8 cellular contexts compared by ENCODE assay signal in genomic region chr3:9769426-9770275, GRCh38. TPM values are rescaled to one million over a fixed set of nuclear protein-coding genes. Genes with fewer than 3 reads are reported as not detected.
DNase-seq lines count a peak whose midpoint lies in the region; FAIRE-seq and TF ChIP-seq lines count a peak whose summit lies in the region.

CAMK1 (minus strand) TSS chr3:9769947; CDS start chr3:9767749, 2,198 bp downstream.

- H3K9me3 Mint-ChIP-seq in chondrocyte (ENCODE audit: low read depth): no peaks in the 10 kb centered on the region

- no peaks in the 10 kb centered on the region for H3K27me3 Mint-ChIP-seq in chondrocyte (ENCODE audit: low read depth)

- 0 out of 2 replicates have a peak, but pooled peaks cover 5% of the 10 kb centered on the region for H3K4me1 ChIP-seq in MM.1S (ENCODE audit: low read length)
- peaks cover 27 to 29% of the 10 kb centered on the region in 2 donors for H3K4me1 ChIP-seq in kidney (ENCODE audit: control insufficient read depth in 1 of 2, insufficient read depth in 1 of 2, low read depth in 1 of 2, low read length in 2 of 2)
- peaks cover 4% of the 10 kb centered on the region for H3K4me1 ChIP-seq in smooth muscle cell (ENCODE audit: low read depth)

- H4K20me1 ChIP-seq in MM.1S (ENCODE audit: insufficient read depth, low read length): no peaks in the 10 kb centered on the region
- no peaks in the 10 kb centered on the region for H4K20me1 ChIP-seq in smooth muscle cell (ENCODE audit: low read depth)

- no peaks in the 10 kb centered on the region for H3K27me3 ChIP-seq in MM.1S (replicated peaks; ENCODE audit: insufficient read depth, low read length)
- H3K27me3 ChIP-seq in smooth muscle cell (ENCODE audit: low read depth): no peaks in the 10 kb centered on the region

- H3K9me2 ChIP-seq in MM.1S (replicated peaks; ENCODE audit: insufficient read depth, low read length): no peaks in the 10 kb centered on the region

- H3K9me3 ChIP-seq in MM.1S (replicated peaks; ENCODE audit: insufficient read depth, low read length): no peaks in the 10 kb centered on the region
- no peaks in the 10 kb centered on the region for H3K9me3 ChIP-seq in kidney (ENCODE audit: control insufficient read depth in 1 of 2, low read length in 2 of 2)
- no peaks in the 10 kb centered on the region for H3K9me3 ChIP-seq in smooth muscle cell (replicated peaks; ENCODE audit: low read depth)

- H3K4me3 ChIP-seq in MM.1S (ENCODE audit: low read length) (peak within 1 kb of the TSS; percentile 75), kidney (ENCODE audit: low read length in 2 of 2) (peak within 1 kb of the TSS; percentile 73), smooth muscle cell (peak within 1 kb of the TSS; percentile 56)

- H2AFZ ChIP-seq in MM.1S (ENCODE audit: low read length) (peak within 1 kb of the TSS; percentile 68), smooth muscle cell (ENCODE audit: low read depth) (no peak within 1 kb of the TSS)

- H3K27ac ChIP-seq in MM.1S (ENCODE audit: low read length) (no peak within 1 kb of the TSS), kidney (ENCODE audit: low read depth in 2 of 2, low read length in 2 of 2) (peak within 1 kb of the TSS; percentile 77 to 91), smooth muscle cell (ENCODE audit: low read depth) (no peak within 1 kb of the TSS)

- H3K79me2 ChIP-seq in MM.1S (ENCODE audit: low read length) (no peaks in the 10 kb centered on the region), smooth muscle cell (ENCODE audit: low read depth) (no peaks in the 10 kb centered on the region)

- peak within 1 kb of the TSS; percentile 65 for H3K27ac Mint-ChIP-seq in chondrocyte (ENCODE audit: unreplicated experiment)

- peaks cover 4% of the 10 kb centered on the region for H3K36me3 Mint-ChIP-seq in chondrocyte (ENCODE audit: low read depth)

- peaks cover 39% of the 10 kb centered on the region for H3K4me1 Mint-ChIP-seq in chondrocyte (ENCODE audit: low read depth)

- peak within 1 kb of the TSS; percentile 66; the same call in 1 of the 2 replicates for H3K9ac ChIP-seq in MM.1S (ENCODE audit: low read length)
- peak within 1 kb of the TSS; percentile 79 to 98 for H3K9ac ChIP-seq in kidney (ENCODE audit: low read length in 2 of 2)
- peak within 1 kb of the TSS; percentile 54 for H3K9ac ChIP-seq in smooth muscle cell (ENCODE audit: low read depth)

- peak within 1 kb of the TSS; percentile 82 for H3K4me3 Mint-ChIP-seq in chondrocyte (ENCODE audit: unreplicated experiment)

- H3K36me3 ChIP-seq in MM.1S (replicated peaks; ENCODE audit: insufficient read depth, low read length): no peaks in the 10 kb centered on the region
- H3K36me3 ChIP-seq in kidney (ENCODE audit: control insufficient read depth in 1 of 2, insufficient read depth in 2 of 2, low read length in 2 of 2): no peaks in the 10 kb centered on the region
- H3K36me3 ChIP-seq in smooth muscle cell (ENCODE audit: low read depth): no peaks in the 10 kb centered on the region

- WGBS in smooth muscle cell (ENCODE audit: low lambda C conversion rate): 13% methylated on average over 49 of the region's 49 CpGs

- no peak for FAIRE-seq in kidney (lab: Jason Lieb, UNC)

- H3K4me2 ChIP-seq in MM.1S (ENCODE audit: low read depth, low read length): peak within 1 kb of the TSS; percentile 80
- peak within 1 kb of the TSS; percentile 87 for H3K4me2 ChIP-seq in smooth muscle cell

- DNase-seq in AG20443 (ENCODE audit: low spot score) (peak; percentile 95), GM19240 (ENCODE audit: insufficient read length, low spot score) (peak; percentile 47), MM.1S (peak; percentile 65), chondrocyte (ENCODE audit: low spot score) (no peak), kidney (peak; percentile 95), smooth muscle cell (lab: John Stamatoyannopoulos, UW; ENCODE audit: unreplicated experiment) (peak; percentile 23), NCI-H446 treated with DMSO at 0.1 percent for 48 hours (lab: John Stamatoyannopoulos, UW) (no peak)
- peak; percentile 36 for DNase-seq in activated CD4-positive, alpha-beta T cell treated with anti-CD3 and anti-CD28 coated beads for 1 hour

- H3F3A ChIP-seq in MM.1S (ENCODE audit: insufficient read depth, low read length) (no peaks in the 10 kb centered on the region; the same call in 1 of the 2 replicates), smooth muscle cell (ENCODE audit: low read depth) (no peaks in the 10 kb centered on the region)

- TF ChIP-seq CTCF in MM.1S (IDR thresholded peaks at IDR 0.05; ENCODE audit: low read length) (no peak), chondrocyte (IDR thresholded peaks at IDR 0.05) (peak; percentile 11), kidney (IDR thresholded peaks at IDR 0.05; ENCODE audit: borderline replicate concordance, extremely low read depth, insufficient read depth) (no peak), smooth muscle cell (IDR thresholded peaks at IDR 0.05; ENCODE audit: borderline replicate concordance, insufficient read depth, poor library complexity, severe bottlenecking) (no peak)

- intact Hi-C loops in kidney (cut with DNase I): no loop called here

RNA-seq across cellular contexts. Expression of gene CAMK1, which starts in this region (rescaled TPM):
- 9.7 to 20.9 TPM (median 19.3 TPM) in 3 replicates for total RNA-seq in chondrocyte
- 31.2 TPM for total RNA-seq in kidney
- 52.7 TPM for polyA plus RNA-seq in kidney (ENCODE audit: insufficient read depth, low read depth, low replicate concordance)
- 3.9 and 6.4 TPM in 2 replicates for total RNA-seq in smooth muscle cell
- 6.3 and 10.9 TPM in 2 replicates for polyA plus RNA-seq in smooth muscle cell

Comparison
In these comparisons a context has a peak if more than half of its experiments do, and no peak if none do; other contexts are left out.
1. DNase-seq: peak in AG20443 (single experiment), GM19240 (single experiment), MM.1S (single experiment), activated CD4-positive, alpha-beta T cell treated with anti-CD3 and anti-CD28 coated beads for 1 hour (single experiment), kidney (single experiment) and smooth muscle cell (single experiment); none in chondrocyte (single experiment) and NCI-H446 treated with DMSO at 0.1 percent for 48 hours (single experiment).
2. H3K27ac ChIP-seq: peak in kidney (2 of 2); none in MM.1S (single experiment) and smooth muscle cell (single experiment).
3. Peak in every context shown above with its lines, with median percentiles within 50 percentile points of each other: H3K4me3 ChIP-seq and H3K9ac ChIP-seq.